ENCODE assay signal across 16 cellular contexts in the genomic region with DNA sequence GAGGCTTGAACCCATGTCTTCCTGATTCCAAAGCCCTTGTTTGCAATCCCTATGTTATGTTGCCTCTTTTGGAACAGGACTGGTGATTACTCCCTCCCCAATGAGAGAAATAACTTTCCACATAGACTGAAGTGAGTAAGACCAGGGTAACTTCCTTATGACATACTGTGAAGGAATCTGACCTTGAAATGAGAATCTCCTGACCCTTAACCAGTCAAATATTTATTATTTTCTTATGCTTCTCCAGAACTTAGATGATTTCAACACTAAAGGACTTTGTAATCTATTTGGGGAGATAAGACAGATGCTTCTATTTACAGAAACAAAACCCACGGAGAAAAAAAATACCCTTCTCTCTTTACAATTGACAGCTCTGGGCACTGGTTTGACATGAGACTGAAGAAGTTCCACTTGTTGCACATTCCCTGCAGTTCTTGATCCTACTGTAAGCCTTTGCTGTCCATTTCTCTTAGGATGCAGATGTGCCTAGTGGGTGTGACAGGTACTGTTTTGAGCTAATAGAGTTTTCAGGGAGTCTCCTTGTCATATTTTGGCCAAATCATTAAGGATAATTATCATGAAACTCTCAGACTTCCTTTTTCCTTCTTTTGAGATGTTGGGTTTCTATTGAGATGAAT. TPM values are rescaled to one million over a fixed set of nuclear protein-coding genes. Genes with fewer than 3 reads are reported as not detected.
DNase-seq lines count a peak whose midpoint lies in the region; ATAC-seq and TF ChIP-seq lines count a peak whose summit lies in the region.
"Had no signal": no experiment of that assay in that cellular context is flagged by ENCODE, and none has a peak within 500 bp of the region (broad histone marks: within the 10 kb centered on the region; RNA-seq: fewer than 3 reads in every experiment).

No MANE protein-coding gene starts in this region.

- no peaks in the 10 kb centered on the region for H3K27me3 ChIP-seq in GM23338 (ENCODE audit: insufficient read depth)
- no peaks in the 10 kb centered on the region for H3K27me3 ChIP-seq in H9 (ENCODE audit: insufficient read depth, low read length)
- H3K27me3 ChIP-seq: adrenal gland, MG63 had no signal

- H3K23ac ChIP-seq in H9 (ENCODE audit: insufficient read length, low read depth, low read length), result no peak overlapping the region

- no peaks in the 10 kb centered on the region; the same call in 2 of the 3 replicates for H3K9me3 Mint-ChIP-seq in GM23338
- peaks cover 75 to 89% of the 10 kb centered on the region in 2 experiments for H3K9me3 Mint-ChIP-seq in H9

- H2BK15ac ChIP-seq in H9 (ENCODE audit: low read depth, low read length), result no peak overlapping the region

- WGBS in H9 (ENCODE audit: extremely low coverage, insufficient read length, low lambda C conversion rate), result no CpG with 5 or more reads among the region's 1 CpG

- H3K27ac ChIP-seq in GM23338 (ENCODE audit: low read depth) (no peak overlapping the region), H9 (ENCODE audit: insufficient read length, low read depth, low read length) (no peak overlapping the region)

- H4K20me1 ChIP-seq in GM23338 (replicated peaks; ENCODE audit: insufficient read depth) (no peaks in the 10 kb centered on the region), H9 (ENCODE audit: control insufficient read depth, insufficient read depth, insufficient read length) (no peaks in the 10 kb centered on the region)

- H2AK5ac ChIP-seq in H9 (ENCODE audit: insufficient read length, low read length), result no peak overlapping the region

- no peak overlapping the region for H3K9ac ChIP-seq in H9 (ENCODE audit: extremely low read depth, insufficient read length, low read length)

- H3F3A ChIP-seq in GM23338 (replicated peaks; ENCODE audit: low read depth), result no peaks in the 10 kb centered on the region

- no peak overlapping the region for H2BK12ac ChIP-seq in H9 (ENCODE audit: insufficient read length, low read depth, low read length)

- H3K14ac ChIP-seq in H9 (ENCODE audit: insufficient read depth, low read length), result no peak overlapping the region

- H3K27ac Mint-ChIP-seq in GM23338, result no peak overlapping the region
- H3K27ac Mint-ChIP-seq in H9, result no peak overlapping the region

- H3T11ph ChIP-seq in H9 (ENCODE audit: low read length), result no peak overlapping the region

- peaks cover 74% of the 10 kb centered on the region for H3K9me3 ChIP-seq in H9 (ENCODE audit: control insufficient read depth, low read depth, low read length)
- H3K9me3 ChIP-seq: adrenal gland, MG63 had no signal

- H4K5ac ChIP-seq in H9 (ENCODE audit: insufficient read length, low read depth, low read length), result no peak overlapping the region

- H3K79me2 ChIP-seq in GM23338 (replicated peaks; ENCODE audit: insufficient read depth), result no peaks in the 10 kb centered on the region
- no peaks in the 10 kb centered on the region for H3K79me2 ChIP-seq in H9 (ENCODE audit: insufficient read depth, low read length)

- no peak for TF ChIP-seq CTCF in epithelial cell of proximal tubule (conservative IDR thresholded peaks at IDR 0.05; ENCODE audit: low read depth, low read length)
- TF ChIP-seq CTCF in GM23338 (conservative IDR thresholded peaks at IDR 0.05; ENCODE audit: low read depth in 2 of 2), result no peak
- TF ChIP-seq CTCF in H9 (conservative IDR thresholded peaks at IDR 0.05), result no peak

- no peaks in the 10 kb centered on the region for H3K36me3 Mint-ChIP-seq in GM23338 (ENCODE audit: low read depth)
- peaks cover 0 to 26% (median 0%) of the 10 kb centered on the region in 3 experiments; a peak in 3 of 7 replicates for H3K36me3 Mint-ChIP-seq in H9 (ENCODE audit: insufficient read depth in 1 of 3, low read depth in 3 of 3)

- ATAC-seq in GM21367 (IDR thresholded peaks at IDR 0.05; ENCODE audit: unreplicated experiment) (no peak), GM23338 (no peak)

- H3K27me3 Mint-ChIP-seq in GM23338 (ENCODE audit: insufficient read depth, low read depth, poor library complexity) (peaks cover 3% of the 10 kb centered on the region), H9 (ENCODE audit: low read depth) (0 out of 2 replicates have a peak, but pooled peaks cover 1% of the 10 kb centered on the region)

- no peak overlapping the region for H3K4me3 ChIP-seq in epithelial cell of proximal tubule (ENCODE audit: low read depth, low read length)
- H3K4me3 ChIP-seq in GM23338, result no peak overlapping the region
- H3K4me3 ChIP-seq: adrenal gland, MG63 had no signal

- DNase-seq in EL (peak; percentile 93), NCI-H460 (ENCODE audit: extremely low read depth, low read depth) (peak; percentile 91), epithelial cell of proximal tubule (ENCODE audit: low read depth) (peak; percentile 93), renal cortical epithelial cell (ENCODE audit: low read depth) (peak; percentile 97), GM23338 (ENCODE audit: low spot score) (no peak), H9 (no peak)
- DNase-seq in stimulated activated CD4-positive, alpha-beta T cell treated with anti-CD3 and anti-CD28 coated beads, Interleukin-12 subunit alpha, Interleukin-12 subunit beta, amount 100 ng/mL, for 4 hours, result no peak
- DNase-seq: adrenal gland; kidney; MG63; nucleus accumbens; stimulated activated CD4-positive, alpha-beta T cell treated with anti-CD3 and anti-CD28 coated beads, Interleukin-4, amount 100 ng/mL, for 1 hour had no signal

- H2AFZ ChIP-seq in GM23338, result no peak overlapping the region
- H2AFZ ChIP-seq in H9 (ENCODE audit: low read length), result no peak overlapping the region

- H2BK5ac ChIP-seq in H9 (ENCODE audit: insufficient read length, low read length), result no peak overlapping the region

- H3K4me2 ChIP-seq in GM23338 (no peak overlapping the region), H9 (ENCODE audit: insufficient read depth, insufficient read length, low read length) (no peak overlapping the region)

- no peak overlapping the region for H2BK120ac ChIP-seq in H9 (ENCODE audit: low read depth, low read length, poor library complexity, severe bottlenecking)

- H3K4me1 ChIP-seq in GM23338 (ENCODE audit: insufficient read depth), result no peaks in the 10 kb centered on the region
- no peaks in the 10 kb centered on the region for H3K4me1 ChIP-seq in H9 (ENCODE audit: insufficient read depth, low read length)

- H3K36me3 ChIP-seq in GM23338 (ENCODE audit: insufficient read depth), result no peaks in the 10 kb centered on the region
- H3K36me3 ChIP-seq: adrenal gland, MG63 had no signal

- H4K91ac ChIP-seq in H9 (ENCODE audit: insufficient read length, low read depth, low read length), result no peak overlapping the region

- H3K18ac ChIP-seq in H9 (ENCODE audit: insufficient read length, low read depth, low read length), result no peak overlapping the region

- no peaks in the 10 kb centered on the region; the same call in 1 of the 2 replicates for H3K9me2 ChIP-seq in GM23338 (ENCODE audit: insufficient read depth)

- no peak overlapping the region for H2BK20ac ChIP-seq in H9 (ENCODE audit: low read depth, low read length, poor library complexity, severe bottlenecking)

- H3K56ac ChIP-seq in H9 (ENCODE audit: insufficient read length, low read depth, low read length), result no peak overlapping the region

- H3K23me2 ChIP-seq in H9 (ENCODE audit: insufficient read length, low read depth, low read length, poor library complexity, severe bottlenecking), result no peaks in the 10 kb centered on the region

- H3K4me3 Mint-ChIP-seq in GM23338 (no peak overlapping the region), H9 (no peak overlapping the region)

- no peak overlapping the region for H4K8ac ChIP-seq in H9 (replicated peaks; ENCODE audit: insufficient read length, low read depth, low read length)

- H3K4me1 Mint-ChIP-seq in GM23338 (peaks cover 2% of the 10 kb centered on the region; the same call in 2 of the 3 replicates), H9 (no peaks in the 10 kb centered on the region)

- H3K4ac ChIP-seq in H9 (ENCODE audit: low read depth, low read length), result no peak overlapping the region

- no peaks in the 10 kb centered on the region for H3K79me1 ChIP-seq in H9 (ENCODE audit: insufficient read depth, low read depth, low read length, poor library complexity, severe bottlenecking)

TF ChIP-seq in GM23338, 12 proteins besides CTCF, POLR2A, EP300 and RAD21 (continues in another document):
- TF ChIP-seq, protein P1, sequence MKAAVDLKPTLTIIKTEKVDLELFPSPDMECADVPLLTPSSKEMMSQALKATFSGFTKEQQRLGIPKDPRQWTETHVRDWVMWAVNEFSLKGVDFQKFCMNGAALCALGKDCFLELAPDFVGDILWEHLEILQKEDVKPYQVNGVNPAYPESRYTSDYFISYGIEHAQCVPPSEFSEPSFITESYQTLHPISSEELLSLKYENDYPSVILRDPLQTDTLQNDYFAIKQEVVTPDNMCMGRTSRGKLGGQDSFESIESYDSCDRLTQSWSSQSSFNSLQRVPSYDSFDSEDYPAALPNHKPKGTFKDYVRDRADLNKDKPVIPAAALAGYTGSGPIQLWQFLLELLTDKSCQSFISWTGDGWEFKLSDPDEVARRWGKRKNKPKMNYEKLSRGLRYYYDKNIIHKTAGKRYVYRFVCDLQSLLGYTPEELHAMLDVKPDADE (IDR thresholded peaks at IDR 0.05), result no peak
- no peak for TF ChIP-seq CREB1 (CRISPR knock-in tag; IDR thresholded peaks at IDR 0.05; ENCODE audit: low read depth)
- no peak for TF ChIP-seq EZH2phosphoT487 (IDR thresholded peaks at IDR 0.05; ENCODE audit: unreplicated experiment)

RNA-seq across cellular contexts. Expression of gene RPTN, which starts 3.9 kb away (rescaled TPM):
- total RNA-seq in NCI-H460 (2014; rRNA removed; shearing (Covaris generic)), result not detected in 2 replicates
- not detected in 2 replicates for polyA plus RNA-seq in NCI-H460 (2014; cell fraction: nucleus; rRNA removed)
- total RNA-seq in epithelial cell of proximal tubule (not detected in 2 replicates), renal cortical epithelial cell (0.10 TPM in 1 of 2 replicates, not detected in the other), H9 (2021) (not detected in 2 replicates)
- total RNA-seq in GM23338 (2014; rRNA removed; shearing (Covaris generic)), result not detected in 2 replicates
- polyA plus RNA-seq in GM23338 (2016; fragmentation: Nextera tagmentation; extraction: Ambion mirVana), result not detected in 2 replicates
- total RNA-seq: activated CD8-positive, alpha-beta memory T cell treated with anti-CD3 and anti-CD28 coated beads for 36 hours; adrenal gland; H4; kidney; T-helper 2 cell treated with Interferon-gamma antibody and Interleukin-4, amounts not matched to agents 100 ng/mL and 5 ng/mL, for 36 hours had no signal
- polyA plus RNA-seq: adrenal gland had no signal

RNA-seq across cellular contexts. Expression of gene TCHH, which starts 47.7 kb away (rescaled TPM):
- 0.02 and 0.03 TPM in 2 replicates for total RNA-seq in NCI-H460 (2014; rRNA removed; shearing (Covaris generic))
- polyA plus RNA-seq in NCI-H460 (2014; cell fraction: nucleus; rRNA removed), result 0.02 and 0.10 TPM in 2 replicates
- total RNA-seq in epithelial cell of proximal tubule, result under 0.01 TPM in 1 of 2 replicates, not detected in the other
- total RNA-seq in renal cortical epithelial cell, result 0.10 TPM in 1 of 2 replicates, not detected in the other
- 0.19 and 0.38 TPM in 2 replicates for total RNA-seq in GM23338 (2014; rRNA removed; shearing (Covaris generic))
- polyA plus RNA-seq in GM23338 (2016; fragmentation: Nextera tagmentation; extraction: Ambion mirVana), result 0.33 and 0.42 TPM in 2 replicates
- not detected in 2 replicates for total RNA-seq in H9 (2021)
- total RNA-seq: H4 had no signal

Comparison
In these comparisons a context has a peak if more than half of its experiments do, and no peak if none do; other contexts are left out.
1. DNase-seq: peak in EL (single experiment), NCI-H460 (single experiment), epithelial cell of proximal tubule (single experiment) and renal cortical epithelial cell (single experiment); none in GM23338 (single experiment), H9 (single experiment) and stimulated activated CD4-positive, alpha-beta T cell treated with anti-CD3 and anti-CD28 coated beads, Interleukin-12 subunit alpha, Interleukin-12 subunit beta, amount 100 ng/mL, for 4 hours (single experiment).